Comparison of ENCODE assay signal across 9 cellular contexts in the genomic region with DNA sequence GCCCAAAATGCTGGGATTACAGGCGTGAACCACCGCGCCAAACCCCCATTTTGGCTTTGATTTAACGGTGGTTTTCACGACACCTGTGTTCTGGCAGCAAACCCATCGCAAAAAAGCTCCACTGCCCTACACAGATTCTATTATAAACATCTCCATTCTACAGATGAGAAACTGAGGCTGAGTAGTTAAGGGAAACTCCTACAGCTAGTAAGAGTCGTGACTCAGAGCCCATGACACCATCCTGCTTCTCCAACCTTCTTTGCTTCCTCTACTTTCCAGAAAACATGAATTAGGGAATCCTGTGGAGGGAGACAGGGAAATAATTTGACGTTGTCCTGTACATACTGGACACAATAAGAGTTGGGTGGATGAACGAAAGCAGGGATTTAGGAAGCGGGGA. TPM values are rescaled to one million over a fixed set of nuclear protein-coding genes. Genes with fewer than 3 reads are reported as not detected.
DNase-seq lines count a peak whose midpoint lies in the region; ATAC-seq, FAIRE-seq and TF ChIP-seq lines count a peak whose summit lies in the region.
"Had no signal": no experiment of that assay in that cellular context is flagged by ENCODE, and none has a peak within 500 bp of the region (broad histone marks: within the 10 kb centered on the region; RNA-seq: fewer than 3 reads in every experiment).

No MANE protein-coding gene starts in this region.

- no TSS peak for BruUV-seq in K562 (replicated peaks; lab: Mats Ljungman, UMichigan)

- POLR2A ChIA-PET in K562 (lab: Yijun Ruan, JAX) = interaction anchor here (0.6 to 2.9 kb wide), 5 partner anchors 12 to 95 kb away, joined by 3 to 19 read pairs (median 4); a partner anchor contains a TSS

- H3K4ac ChIP-seq in mesendoderm (ENCODE audit: low read depth, low read length) = no peak overlapping the region

- no peaks in the 10 kb centered on the region for H3K9me1 ChIP-seq in K562 (ENCODE audit: control insufficient read depth, insufficient read depth, low read length)

- in situ Hi-C loops in K562 (cut with MboI) = no loop called here

- no peak for FAIRE-seq in K562 (lab: Jason Lieb, UNC)

- no peaks in the 10 kb centered on the region for H3K9me3 ChIP-seq in cardiac muscle cell (ENCODE audit: low read depth)
- H3K9me3 ChIP-seq in K562 (replicated peaks; ENCODE audit: control insufficient read depth, insufficient read depth, low read depth, low read length) = no peaks in the 10 kb centered on the region
- H3K9me3 ChIP-seq in upper lobe of right lung = no peaks in the 10 kb centered on the region

- TF ChIP-seq RAD21 in K562 (CRISPR knock-in tag; conservative IDR thresholded peaks at IDR 0.05 in 1 of 2, IDR thresholded peaks at IDR 0.05 in 1 of 2) = no peak

- no peak overlapping the region for H3K23ac ChIP-seq in mesendoderm (ENCODE audit: low read length)

- no peak overlapping the region for H3K18ac ChIP-seq in mesendoderm (ENCODE audit: low read length)

- H2AFZ ChIP-seq in K562 (ENCODE audit: low read depth, low read length) = peak overlapping the region; percentile 99

- no peak overlapping the region for H2BK120ac ChIP-seq in mesendoderm (ENCODE audit: low read depth, low read length)

- peak overlapping the region; percentile 80 for H3K4me2 ChIP-seq in K562 (ENCODE audit: insufficient read depth, low read length)
- no peak overlapping the region for H3K4me2 ChIP-seq in mesendoderm (ENCODE audit: low read length)

- H4K8ac ChIP-seq in mesendoderm (ENCODE audit: low read depth, low read length) = no peak overlapping the region

- WGBS in K562 (ENCODE audit: insufficient coverage, low coverage, missing lambda C conversion rate) = 16% methylated on average over 10 of the region's 10 CpGs
- no CpG with 5 or more reads among the region's 10 CpGs for WGBS in mesendoderm (ENCODE audit: extremely low coverage, insufficient coverage, low lambda C conversion rate)

- H3K79me2 ChIP-seq in K562 (ENCODE audit: control insufficient read depth, insufficient read depth, low read length) (peaks cover 9% of the 10 kb centered on the region; the same call in 2 of the 3 replicates), mesendoderm (ENCODE audit: control insufficient read depth, insufficient read depth, low read length) (no peaks in the 10 kb centered on the region)

- TF ChIP-seq CTCF in cardiac muscle cell (IDR thresholded peaks at IDR 0.05; ENCODE audit: low read depth, low read length) (no peak), K562 (IDR thresholded peaks at IDR 0.05 in 2 of 3, conservative IDR thresholded peaks at IDR 0.05 in 1 of 3; ENCODE audit: insufficient read depth in 2 of 3, low read depth in 1 of 3, low read length in 3 of 3) (no peak), upper lobe of right lung (IDR thresholded peaks at IDR 0.05) (no peak)

- H3K4me1 ChIP-seq in cardiac muscle cell (ENCODE audit: low read depth) (no peaks in the 10 kb centered on the region), K562 (replicated peaks in 1 of 2; ENCODE audit: control insufficient read depth in 2 of 2, insufficient read depth in 2 of 2, low read length in 2 of 2) (peaks cover 16 to 28% of the 10 kb centered on the region in 2 experiments; a peak in 4 of 5 replicates), mesendoderm (ENCODE audit: control insufficient read depth, low read depth, low read length) (no peaks in the 10 kb centered on the region), upper lobe of right lung (peaks cover 18% of the 10 kb centered on the region)

- H4K5ac ChIP-seq in mesendoderm (ENCODE audit: low read length) = no peak overlapping the region

- intact Hi-C loops in left ventricle myocardium superior (cut with micrococcal nuclease) (no loop called here), K562 (cut with micrococcal nuclease) (loop anchor here (5.0 kb wide), 1 partner anchor 55 kb away; a partner anchor contains a TSS), upper lobe of right lung (cut with DNase I) (no loop called here)

- H3K9ac ChIP-seq in K562 (ENCODE audit: insufficient read depth in 1 of 2, low read depth in 2 of 2, low read length in 2 of 2) (peak overlapping the region; percentile 71 to 88; a peak in 3 of 4 replicates), mesendoderm (ENCODE audit: low read length) (peak overlapping the region; percentile 19)

- DNase-seq in cardiac muscle cell (ENCODE audit: low read depth in 1 of 2, low spot score in 1 of 2) (no peak), left ventricle myocardium superior (no peak), K562 (ENCODE audit: extremely low read depth in 1 of 4, low spot score in 3 of 4) (no peak), mesendoderm (no peak), upper lobe of right lung (no peak), NCI-H1436 (lab: John Stamatoyannopoulos, UW) (no peak)

- H3K79me1 ChIP-seq in mesendoderm (ENCODE audit: low read length) = no peaks in the 10 kb centered on the region

- no peak for ATAC-seq in left ventricle myocardium superior
- peak; percentile 16 for ATAC-seq in K562
- no peak for ATAC-seq in upper lobe of right lung
- ATAC-seq in HG03565 (IDR thresholded peaks at IDR 0.05; ENCODE audit: unreplicated experiment) = no peak
- ATAC-seq in GM21423 (IDR thresholded peaks at IDR 0.05; ENCODE audit: unreplicated experiment) = no peak

- no peak overlapping the region for H2BK15ac ChIP-seq in mesendoderm (replicated peaks; ENCODE audit: low read depth)

- H3K56ac ChIP-seq in mesendoderm (ENCODE audit: low read length) = peak overlapping the region; percentile 38

- no peak overlapping the region for H2BK5ac ChIP-seq in mesendoderm (ENCODE audit: low read length)

- H2AK5ac ChIP-seq in mesendoderm (ENCODE audit: low read length) = no peak overlapping the region

- CTCF ChIA-PET in K562 (lab: Yijun Ruan, JAX; ENCODE audit: low intra/inter-chr PET ratio) = no interaction called here

- H3K4me3 ChIP-seq in cardiac muscle cell (peak overlapping the region; percentile 45), K562 (peak overlapping the region; percentile 55), mesendoderm (ENCODE audit: low read length) (no peak overlapping the region), upper lobe of right lung (peak overlapping the region; percentile 73)

- TF ChIP-seq EP300 in K562 (IDR thresholded peaks at IDR 0.05; ENCODE audit: low read length) = no peak

- H3K36me3 ChIP-seq in cardiac muscle cell (no peaks in the 10 kb centered on the region), K562 (ENCODE audit: control insufficient read depth, insufficient read depth, low read length) (peaks cover 3% of the 10 kb centered on the region; the same call in 1 of the 3 replicates), mesendoderm (ENCODE audit: control insufficient read depth, insufficient read depth, low read length) (no peaks in the 10 kb centered on the region), upper lobe of right lung (peaks cover under 1% of the 10 kb centered on the region)

- no peak for TF ChIP-seq POLR2A in K562 (conservative IDR thresholded peaks at IDR 0.05)

- no peak overlapping the region for H3K27ac ChIP-seq in cardiac muscle cell
- H3K27ac ChIP-seq in K562 (ENCODE audit: extremely low read depth, low read depth, low read length) = peak overlapping the region; percentile 84; the same call in 2 of the 3 replicates
- H3K27ac ChIP-seq in mesendoderm (ENCODE audit: low read depth, low read length) = no peak overlapping the region
- H3K27ac ChIP-seq in upper lobe of right lung = peak overlapping the region; percentile 92

- no peaks in the 10 kb centered on the region for H3K27me3 ChIP-seq in cardiac muscle cell
- H3K27me3 ChIP-seq in K562 (ENCODE audit: control insufficient read depth in 2 of 2, insufficient read depth in 2 of 2, low read length in 2 of 2) = no peaks in the 10 kb centered on the region
- no peaks in the 10 kb centered on the region for H3K27me3 ChIP-seq in mesendoderm (ENCODE audit: insufficient read depth, low read length, poor library complexity)
- H3K27me3 ChIP-seq in upper lobe of right lung = no peaks in the 10 kb centered on the region

- H4K20me1 ChIP-seq in K562 (replicated peaks; ENCODE audit: control insufficient read depth, insufficient read depth, low read length) = no peaks in the 10 kb centered on the region

RNA-seq across cellular contexts. Expression of a gene that starts 0.4 kb away (rescaled TPM):
- total RNA-seq in cardiac muscle cell = 24.5 and 33.0 TPM in 2 replicates
- 38.4 and 41.3 TPM in 2 replicates for polyA plus RNA-seq in cardiac muscle cell
- 19.3 TPM for total RNA-seq in left ventricle myocardium superior
- total RNA-seq in K562 (2011; cell fraction: chromatin; rRNA removed; ENCODE audit: low replicate concordance) = 4.7 and 12.8 TPM in 2 replicates
- 7.2 and 8.0 TPM in 2 replicates for total RNA-seq in K562 (2011; cell fraction: nucleolus; rRNA removed)
- 6.2 and 10.2 TPM in 2 replicates for total RNA-seq in K562 (2011; cell fraction: nucleoplasm; rRNA removed)
- total RNA-seq in K562 (2014; rRNA removed) = 18.3 and 33.3 TPM in 2 replicates
- 6.9 and 8.3 TPM in 2 replicates for total RNA-seq in K562 (2014; rRNA removed; fragmentation: Illumina TruSeq; extraction: Trizol)
- total RNA-seq in K562 (2015; rRNA removed; fragmentation: Illumina TruSeq; extraction: Trizol) = 14.9 and 15.2 TPM in 2 replicates
- total RNA-seq in K562 (2021) = 21.3 and 27.8 TPM in 2 replicates
- polyA plus RNA-seq in K562 (2011; rRNA removed) = 4.5 and 13.3 TPM in 2 replicates
- polyA plus RNA-seq in K562 (2011; cell fraction: cytosol; rRNA removed) = 14.2 and 17.5 TPM in 2 replicates
- 8.0 and 14.9 TPM in 2 replicates for polyA plus RNA-seq in K562 (2011; cell fraction: nucleus; rRNA removed)
- 20.3 and 31.1 TPM in 2 replicates for polyA plus RNA-seq in K562 (2012)
- 20.1 and 24.7 TPM in 2 replicates for polyA plus RNA-seq in K562 (2014; fragmentation: Illumina TruSeq; extraction: Trizol)
- polyA plus RNA-seq in K562 (2014; fragmentation: Nextera tagmentation; extraction: Ambion mirVana) = 1 to 10 TPM; 1.8 to 2.8 TPM
- 18.2 and 19.5 TPM in 2 replicates for polyA plus RNA-seq in K562 (2014; rRNA removed)
- polyA minus RNA-seq in K562 (2011; rRNA and poly(A)+ RNA removed) = 1.9 and 3.4 TPM in 2 replicates
- polyA minus RNA-seq in K562 (2011; cell fraction: cytosol; rRNA and poly(A)+ RNA removed) = 12.6 and 14.8 TPM in 2 replicates
- polyA minus RNA-seq in K562 (2011; cell fraction: nucleus; rRNA and poly(A)+ RNA removed) = 2.3 and 4.2 TPM in 2 replicates
- 10.2 TPM for polyA plus RNA-seq in mesendoderm (2013, experiment 1 of 2)
- polyA plus RNA-seq in mesendoderm (2013, experiment 2 of 2) = 10.9 TPM
- total RNA-seq in upper lobe of right lung = 27.1 TPM

RNA-seq across cellular contexts. Expression of a gene that starts 12.8 kb away (rescaled TPM):
- total RNA-seq in cardiac muscle cell (189 and 224 TPM in 2 replicates), left ventricle myocardium superior (115 TPM), K562 (2014; rRNA removed) (141 and 204 TPM in 2 replicates), K562 (2014; rRNA removed; fragmentation: Illumina TruSeq; extraction: Trizol) (39.9 and 48.4 TPM in 2 replicates), K562 (2015; rRNA removed; fragmentation: Illumina TruSeq; extraction: Trizol) (88.1 and 90.6 TPM in 2 replicates), K562 (2021) (101 and 112 TPM in 2 replicates), upper lobe of right lung (84.4 TPM)
- polyA plus RNA-seq in cardiac muscle cell (230 and 246 TPM in 2 replicates), K562 (2011; rRNA removed) (114 and 171 TPM in 2 replicates), K562 (2014; fragmentation: Illumina TruSeq; extraction: Trizol) (92.2 and 138 TPM in 2 replicates), K562 (2014; fragmentation: Nextera tagmentation; extraction: Ambion mirVana) (10 to 100 TPM in 1 of 2 experiments, 1 to 10 TPM in 1; 5.7 to 32.6 TPM), K562 (2014; rRNA removed) (154 and 169 TPM in 2 replicates)
- total RNA-seq in K562 (2011; cell fraction: chromatin; rRNA removed; ENCODE audit: low replicate concordance) = 9.7 and 25.1 TPM in 2 replicates
- 32.9 and 34.2 TPM in 2 replicates for total RNA-seq in K562 (2011; cell fraction: nucleolus; rRNA removed)
- 26.7 and 29.8 TPM in 2 replicates for total RNA-seq in K562 (2011; cell fraction: nucleoplasm; rRNA removed)
- polyA plus RNA-seq in K562 (2011; cell fraction: cytosol; rRNA removed) = 207 and 325 TPM in 2 replicates
- polyA plus RNA-seq in K562 (2011; cell fraction: nucleus; rRNA removed) = 69.0 and 81.0 TPM in 2 replicates
- 121 and 156 TPM in 2 replicates for polyA plus RNA-seq in K562 (2012)
- polyA minus RNA-seq in K562 (2011; rRNA and poly(A)+ RNA removed) = 33.6 and 35.6 TPM in 2 replicates
- polyA minus RNA-seq in K562 (2011; cell fraction: cytosol; rRNA and poly(A)+ RNA removed) = 46.1 and 90.9 TPM in 2 replicates
- polyA minus RNA-seq in K562 (2011; cell fraction: nucleus; rRNA and poly(A)+ RNA removed) = 9.3 and 19.7 TPM in 2 replicates
- 130 TPM for polyA plus RNA-seq in mesendoderm (2013, experiment 1 of 2)
- polyA plus RNA-seq in mesendoderm (2013, experiment 2 of 2) = 132 TPM

RNA-seq across cellular contexts. Expression of a gene that starts 14.2 kb away (rescaled TPM):
- 22.3 and 24.6 TPM in 2 replicates for total RNA-seq in cardiac muscle cell
- 23.6 and 32.7 TPM in 2 replicates for polyA plus RNA-seq in cardiac muscle cell
- 7.5 TPM for total RNA-seq in left ventricle myocardium superior
- total RNA-seq in K562 (2011; cell fraction: chromatin; rRNA removed; ENCODE audit: low replicate concordance) = 3.9 and 9.1 TPM in 2 replicates
- 11.5 and 16.6 TPM in 2 replicates for total RNA-seq in K562 (2011; cell fraction: nucleolus; rRNA removed)
- total RNA-seq in K562 (2011; cell fraction: nucleoplasm; rRNA removed) = 7.3 and 7.9 TPM in 2 replicates
- 21.2 and 27.0 TPM in 2 replicates for total RNA-seq in K562 (2014; rRNA removed)
- 2.4 and 5.1 TPM in 2 replicates for total RNA-seq in K562 (2014; rRNA removed; fragmentation: Illumina TruSeq; extraction: Trizol)
- 14.8 and 17.0 TPM in 2 replicates for total RNA-seq in K562 (2015; rRNA removed; fragmentation: Illumina TruSeq; extraction: Trizol)
- total RNA-seq in K562 (2021) = 35.2 and 35.7 TPM in 2 replicates
- 5.8 and 7.6 TPM in 2 replicates for polyA plus RNA-seq in K562 (2011; rRNA removed)
- polyA plus RNA-seq in K562 (2011; cell fraction: cytosol; rRNA removed) = 13.3 and 46.2 TPM in 2 replicates
- 9.3 and 12.1 TPM in 2 replicates for polyA plus RNA-seq in K562 (2011; cell fraction: nucleus; rRNA removed)
- 19.9 and 22.1 TPM in 2 replicates for polyA plus RNA-seq in K562 (2012)
- 4.0 and 9.0 TPM in 2 replicates for polyA plus RNA-seq in K562 (2014; fragmentation: Illumina TruSeq; extraction: Trizol)
- under 1 TPM; 0.20 to 0.80 TPM for polyA plus RNA-seq in K562 (2014; fragmentation: Nextera tagmentation; extraction: Ambion mirVana)
- polyA plus RNA-seq in K562 (2014; rRNA removed) = 23.8 and 25.4 TPM in 2 replicates
- 5.2 TPM in 2 replicates for polyA minus RNA-seq in K562 (2011; rRNA and poly(A)+ RNA removed)
- 11.6 and 16.2 TPM in 2 replicates for polyA minus RNA-seq in K562 (2011; cell fraction: cytosol; rRNA and poly(A)+ RNA removed)
- 2.8 and 4.6 TPM in 2 replicates for polyA minus RNA-seq in K562 (2011; cell fraction: nucleus; rRNA and poly(A)+ RNA removed)
- 12.1 TPM for polyA plus RNA-seq in mesendoderm (2013, experiment 1 of 2)
- 11.8 TPM for polyA plus RNA-seq in mesendoderm (2013, experiment 2 of 2)
- total RNA-seq in upper lobe of right lung = 10.2 TPM

RNA-seq across cellular contexts. Expression of a gene that starts 30.0 kb away (rescaled TPM):
- total RNA-seq in cardiac muscle cell = 0.21 and 0.25 TPM in 2 replicates
- not detected in 2 replicates for polyA plus RNA-seq in cardiac muscle cell
- 1.2 TPM for total RNA-seq in left ventricle myocardium superior
- total RNA-seq in K562 (2011; cell fraction: chromatin; rRNA removed; ENCODE audit: low replicate concordance) = 6.5 and 18.2 TPM in 2 replicates
- total RNA-seq in K562 (2011; cell fraction: nucleolus; rRNA removed) = 10.7 and 15.0 TPM in 2 replicates
- total RNA-seq in K562 (2011; cell fraction: nucleoplasm; rRNA removed) = 7.7 and 8.2 TPM in 2 replicates
- total RNA-seq in K562 (2014; rRNA removed) = 7.0 and 7.3 TPM in 2 replicates
- 2.5 and 3.1 TPM in 2 replicates for total RNA-seq in K562 (2014; rRNA removed; fragmentation: Illumina TruSeq; extraction: Trizol)
- 4.4 and 4.8 TPM in 2 replicates for total RNA-seq in K562 (2015; rRNA removed; fragmentation: Illumina TruSeq; extraction: Trizol)
- total RNA-seq in K562 (2021) = 8.7 TPM in 2 replicates
- polyA plus RNA-seq in K562 (2011; rRNA removed) = 7.2 and 9.0 TPM in 2 replicates
- polyA plus RNA-seq in K562 (2011; cell fraction: cytosol; rRNA removed) = 8.1 and 21.2 TPM in 2 replicates
- polyA plus RNA-seq in K562 (2011; cell fraction: nucleus; rRNA removed) = 5.7 and 9.2 TPM in 2 replicates
- 7.4 and 11.4 TPM in 2 replicates for polyA plus RNA-seq in K562 (2012)
- polyA plus RNA-seq in K562 (2014; fragmentation: Illumina TruSeq; extraction: Trizol) = 8.9 and 10.0 TPM in 2 replicates
- polyA plus RNA-seq in K562 (2014; fragmentation: Nextera tagmentation; extraction: Ambion mirVana) = 1 to 10 TPM; 1.7 to 1.9 TPM
- 5.2 and 6.4 TPM in 2 replicates for polyA plus RNA-seq in K562 (2014; rRNA removed)
- polyA minus RNA-seq in K562 (2011; rRNA and poly(A)+ RNA removed) = 4.9 and 7.0 TPM in 2 replicates
- 5.3 and 7.1 TPM in 2 replicates for polyA minus RNA-seq in K562 (2011; cell fraction: cytosol; rRNA and poly(A)+ RNA removed)
- 3.9 and 4.1 TPM in 2 replicates for polyA minus RNA-seq in K562 (2011; cell fraction: nucleus; rRNA and poly(A)+ RNA removed)
- polyA plus RNA-seq in mesendoderm (2013, experiment 1 of 2) = 0.72 TPM
- 0.69 TPM for polyA plus RNA-seq in mesendoderm (2013, experiment 2 of 2)
- total RNA-seq in upper lobe of right lung = 7.5 TPM

RNA-seq across cellular contexts. Expression of a gene that starts 31.5 kb away (rescaled TPM):
- total RNA-seq in cardiac muscle cell (2.3 TPM in 1 of 2 replicates, not detected in the other), left ventricle myocardium superior (5.3 TPM), K562 (2014; rRNA removed) (0.16 TPM in 1 of 2 replicates, not detected in the other), K562 (2014; rRNA removed; fragmentation: Illumina TruSeq; extraction: Trizol) (not detected in 2 replicates), K562 (2015; rRNA removed; fragmentation: Illumina TruSeq; extraction: Trizol) (0.07 TPM in 1 of 2 replicates, not detected in the other), K562 (2021) (0.22 and 0.38 TPM in 2 replicates), upper lobe of right lung (10.0 TPM)
- polyA plus RNA-seq in cardiac muscle cell (0.59 and 0.84 TPM in 2 replicates), K562 (2011; rRNA removed) (0.06 and 0.16 TPM in 2 replicates), K562 (2014; fragmentation: Illumina TruSeq; extraction: Trizol) (0.27 and 0.29 TPM in 2 replicates), K562 (2014; fragmentation: Nextera tagmentation; extraction: Ambion mirVana) (not detected), K562 (2014; rRNA removed) (0.07 and 0.72 TPM in 2 replicates)
- 0.53 and 3.3 TPM in 2 replicates for total RNA-seq in K562 (2011; cell fraction: chromatin; rRNA removed; ENCODE audit: low replicate concordance)
- total RNA-seq in K562 (2011; cell fraction: nucleolus; rRNA removed) = 0.53 and 1.8 TPM in 2 replicates
- 0.73 TPM in 1 of 2 replicates, not detected in the other for total RNA-seq in K562 (2011; cell fraction: nucleoplasm; rRNA removed)
- polyA plus RNA-seq in K562 (2011; cell fraction: cytosol; rRNA removed) = 0.19 and 0.24 TPM in 2 replicates
- 1.5 and 2.6 TPM in 2 replicates for polyA plus RNA-seq in K562 (2011; cell fraction: nucleus; rRNA removed)
- 0.40 and 1.3 TPM in 2 replicates for polyA plus RNA-seq in K562 (2012)
- 0.06 TPM in 1 of 2 replicates, not detected in the other for polyA minus RNA-seq in K562 (2011; rRNA and poly(A)+ RNA removed)
- polyA minus RNA-seq in K562 (2011; cell fraction: cytosol; rRNA and poly(A)+ RNA removed) = not detected in 2 replicates
- 0.27 TPM in 1 of 2 replicates, not detected in the other for polyA minus RNA-seq in K562 (2011; cell fraction: nucleus; rRNA and poly(A)+ RNA removed)
- polyA plus RNA-seq in mesendoderm (2013, experiment 1 of 2) = 1.3 TPM
- polyA plus RNA-seq in mesendoderm (2013, experiment 2 of 2) = 1.4 TPM
- total RNA-seq: G401 had no signal

Comparison
In these comparisons a context has a peak if more than half of its experiments do, and no peak if none do; other contexts are left out.
1. H3K27ac ChIP-seq: peak in K562 (single experiment) and upper lobe of right lung (single experiment); none in cardiac muscle cell (single experiment) and mesendoderm (single experiment).